ENCODE assay signal across 5 cellular contexts in the genomic region with DNA sequence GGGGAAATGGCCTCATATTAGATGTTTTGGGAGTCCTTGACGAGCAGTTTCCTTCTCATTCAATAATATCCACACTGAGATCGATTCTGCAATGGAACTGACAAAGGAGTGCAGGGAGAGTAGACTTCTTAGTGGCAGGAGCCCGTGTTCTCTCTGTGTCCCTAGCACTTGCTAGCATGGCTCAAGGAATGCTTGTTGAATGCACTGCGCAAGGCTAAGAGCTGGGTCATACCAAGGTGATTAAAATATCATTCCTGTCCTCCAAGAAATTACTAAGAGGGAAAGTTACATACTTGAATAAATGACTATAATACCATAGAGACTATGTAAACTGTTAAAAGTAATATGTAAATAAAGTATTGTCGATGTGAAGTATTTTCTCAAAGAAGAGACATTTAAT.
"Had no signal": no experiment of that assay in that cellular context is flagged by ENCODE, and none has a peak within 500 bp of the region (broad histone marks: within the 10 kb centered on the region; RNA-seq: fewer than 3 reads in every experiment).

No MANE protein-coding gene starts in this region.

- DNase-seq: IMR-90, KBM-7 had no signal

- ATAC-seq: HepG2, K562 had no signal

- H3K27ac ChIP-seq: HL-60 had no signal

- H3K4me3 ChIP-seq: K562 had no signal
